23 cellular contexts compared by ENCODE assay signal in genomic region chr15:36332301-36332700, GRCh38.
A peak's percentile ranks its signal among the peaks of the same experiment; 100 is the strongest.
DNase-seq lines count a peak whose midpoint lies in the region; ATAC-seq, FAIRE-seq and TF ChIP-seq lines count a peak whose summit lies in the region.
"Had no signal": no experiment of that assay in that cellular context is flagged by ENCODE, and none has a peak within 500 bp of the region (broad histone marks: within the 10 kb centered on the region; RNA-seq: fewer than 3 reads in every experiment).

No MANE protein-coding gene starts in this region.

- POLR2A ChIA-PET in K562 (lab: Yijun Ruan, JAX), result no interaction called here

- no peaks in the 10 kb centered on the region for H3K9me3 Mint-ChIP-seq in Calu3 (ENCODE audit: low read depth, unreplicated experiment)
- H3K9me3 Mint-ChIP-seq: activated naive CD4-positive, alpha-beta T cell treated with anti-CD3 and anti-CD28 coated beads, Interleukin-2, amount 10 ng/mL, durations not matched to agents 7 days and 5 days had no signal

- H3K27ac Mint-ChIP-seq in Calu3 (ENCODE audit: unreplicated experiment), result no peak overlapping the region
- H3K27ac Mint-ChIP-seq: activated CD8-positive, alpha-beta T cell treated with anti-CD3 and anti-CD28 coated beads for 36 hours; activated naive CD4-positive, alpha-beta T cell treated with anti-CD3 and anti-CD28 coated beads, Interleukin-2, amount 10 ng/mL, durations not matched to agents 7 days and 5 days; activated T-cell treated with anti-CD3 and anti-CD28 coated beads, Interleukin-2, amount 50 U/mL, for 24 hours; CD8-positive, alpha-beta memory T cell; T-helper 17 cell had no signal

- H2AFZ ChIP-seq in K562 (ENCODE audit: low read depth, low read length) (no peak overlapping the region), hepatocyte (no peak overlapping the region), mammary epithelial cell (ENCODE audit: low read depth, low read length) (no peak overlapping the region)

- no peak for TF ChIP-seq POLR2A in K562 (conservative IDR thresholded peaks at IDR 0.05)
- TF ChIP-seq POLR2A in upper lobe of left lung (IDR thresholded peaks at IDR 0.05), result no peak

- H3K4me2 ChIP-seq in K562 (ENCODE audit: insufficient read depth, low read length) (no peak overlapping the region), hepatocyte (no peak overlapping the region), mammary epithelial cell (ENCODE audit: insufficient read depth, low read depth, low read length) (no peak overlapping the region)

- H3K79me2 ChIP-seq in K562 (ENCODE audit: control insufficient read depth, insufficient read depth, low read length), result no peaks in the 10 kb centered on the region
- H3K79me2 ChIP-seq in hepatocyte, result no peaks in the 10 kb centered on the region
- no peaks in the 10 kb centered on the region for H3K79me2 ChIP-seq in mammary epithelial cell (ENCODE audit: insufficient read depth, low read length)

- H4K20me1 ChIP-seq in K562 (replicated peaks; ENCODE audit: control insufficient read depth, insufficient read depth, low read length), result no peaks in the 10 kb centered on the region
- no peaks in the 10 kb centered on the region for H4K20me1 ChIP-seq in hepatocyte (ENCODE audit: insufficient read depth, poor library complexity, severe bottlenecking)
- H4K20me1 ChIP-seq in mammary epithelial cell (ENCODE audit: insufficient read depth, low read length), result no peaks in the 10 kb centered on the region

- ATAC-seq in K562 (no peak), upper lobe of left lung (ENCODE audit: low FRiP score in 2 of 2) (no peak)
- ATAC-seq: activated CD8-positive, alpha-beta T cell treated with anti-CD3 and anti-CD28 coated beads for 36 hours; body of pancreas; T-helper 17 cell had no signal

- H3K4me3 Mint-ChIP-seq in Calu3 (ENCODE audit: low read depth, unreplicated experiment), result no peak overlapping the region
- H3K4me3 Mint-ChIP-seq: activated CD8-positive, alpha-beta T cell treated with anti-CD3 and anti-CD28 coated beads for 36 hours; activated naive CD4-positive, alpha-beta T cell treated with anti-CD3 and anti-CD28 coated beads, Interleukin-2, amount 10 ng/mL, durations not matched to agents 7 days and 5 days; activated T-cell treated with anti-CD3 and anti-CD28 coated beads, Interleukin-2, amount 50 U/mL, for 24 hours; CD8-positive, alpha-beta memory T cell; T-helper 17 cell had no signal

- no peaks in the 10 kb centered on the region for H3K27me3 ChIP-seq in K562 (ENCODE audit: control insufficient read depth in 2 of 2, insufficient read depth in 2 of 2, low read length in 2 of 2)
- no peaks in the 10 kb centered on the region for H3K27me3 ChIP-seq in hepatocyte
- no peaks in the 10 kb centered on the region for H3K27me3 ChIP-seq in upper lobe of left lung
- H3K27me3 ChIP-seq in mammary epithelial cell (ENCODE audit: insufficient read depth, low read length), result no peaks in the 10 kb centered on the region
- H3K27me3 ChIP-seq: body of pancreas, right atrium auricular region had no signal

- no peaks in the 10 kb centered on the region for H3K9me2 ChIP-seq in hepatocyte (replicated peaks; ENCODE audit: insufficient read depth)

- no peak for TF ChIP-seq RAD21 in K562 (CRISPR knock-in tag; conservative IDR thresholded peaks at IDR 0.05 in 1 of 2, IDR thresholded peaks at IDR 0.05 in 1 of 2)

- no peaks in the 10 kb centered on the region for H3K9me3 ChIP-seq in K562 (replicated peaks; ENCODE audit: control insufficient read depth, insufficient read depth, low read depth, low read length)
- H3K9me3 ChIP-seq in hepatocyte (ENCODE audit: low read depth), result no peaks in the 10 kb centered on the region
- no peaks in the 10 kb centered on the region for H3K9me3 ChIP-seq in upper lobe of left lung
- no peaks in the 10 kb centered on the region for H3K9me3 ChIP-seq in mammary epithelial cell (replicated peaks; ENCODE audit: insufficient read depth, low read length)
- H3K9me3 ChIP-seq: body of pancreas, right atrium auricular region had no signal

- CTCF ChIA-PET in K562 (lab: Yijun Ruan, JAX; ENCODE audit: low intra/inter-chr PET ratio), result no interaction called here
- CTCF ChIA-PET in Calu3 (lab: Charles Lee), result no interaction called here
- CTCF ChIA-PET in mammary epithelial cell (lab: Charles Lee; ENCODE audit: low non-redundant PET), result no interaction called here

- no peak for FAIRE-seq in K562 (lab: Jason Lieb, UNC)
- FAIRE-seq: endothelial cell of umbilical vein, GM18507 had no signal

- BruUV-seq in K562 (replicated peaks; lab: Mats Ljungman, UMichigan), result no TSS peak
- BruUV-seq in Calu3 (replicated peaks; lab: Mats Ljungman, UMichigan), result no TSS peak
- no TSS peak for BruUV-seq in mammary epithelial cell (replicated peaks; lab: Mats Ljungman, UMichigan)

- H3K27me3 Mint-ChIP-seq in Calu3 (ENCODE audit: unreplicated experiment), result no peaks in the 10 kb centered on the region
- H3K27me3 Mint-ChIP-seq: activated CD8-positive, alpha-beta T cell treated with anti-CD3 and anti-CD28 coated beads for 36 hours; activated naive CD4-positive, alpha-beta T cell treated with anti-CD3 and anti-CD28 coated beads, Interleukin-2, amount 10 ng/mL, durations not matched to agents 7 days and 5 days; activated T-cell treated with anti-CD3 and anti-CD28 coated beads, Interleukin-2, amount 50 U/mL, for 24 hours; CD8-positive, alpha-beta memory T cell; T-helper 17 cell had no signal

- peak; percentile 40 for DNase-seq in AG08395 (ENCODE audit: low spot score)
- DNase-seq in H4 (ENCODE audit: low spot score), result peak; percentile 42
- no peak for DNase-seq in K562 (ENCODE audit: extremely low read depth in 1 of 4, low spot score in 3 of 4)
- no peak for DNase-seq in hepatocyte (ENCODE audit: low spot score)
- no peak for DNase-seq in upper lobe of left lung
- no peak for DNase-seq in Calu3
- DNase-seq in NCI-H1436 treated with DMSO at 0.1 percent for 48 hours (lab: John Stamatoyannopoulos, UW), result no peak
- DNase-seq in mammary epithelial cell, result no peak
- DNase-seq: activated CD8-positive, alpha-beta T cell treated with anti-CD3 and anti-CD28 coated beads for 36 hours; activated naive CD4-positive, alpha-beta T cell treated with anti-CD3 and anti-CD28 coated beads, Interleukin-2, amount 10 ng/mL, durations not matched to agents 7 days and 5 days; activated T-cell treated with anti-CD3 and anti-CD28 coated beads, Interleukin-2, amount 50 U/mL, for 24 hours; body of pancreas; CD8-positive, alpha-beta memory T cell; cortex of kidney; DMS79 treated with DMSO at 0.1 percent for 48 hours; glutamatergic neuron; NCI-H1417; occipital lobe; SIG-M5; T-helper 17 cell had no signal

- H3K4me1 ChIP-seq in K562 (replicated peaks in 1 of 2; ENCODE audit: control insufficient read depth in 2 of 2, insufficient read depth in 2 of 2, low read length in 2 of 2), result peaks cover 0 to 10% of the 10 kb centered on the region in 2 experiments; a peak in 2 of 5 replicates
- no peaks in the 10 kb centered on the region for H3K4me1 ChIP-seq in hepatocyte (ENCODE audit: insufficient read depth)
- peaks cover 0 to 2% (median 0%) of the 10 kb centered on the region in 4 donors for H3K4me1 ChIP-seq in upper lobe of left lung
- H3K4me1 ChIP-seq in mammary epithelial cell (ENCODE audit: insufficient read depth, low read length), result no peaks in the 10 kb centered on the region
- H3K4me1 ChIP-seq: body of pancreas, right atrium auricular region had no signal

- no peak overlapping the region for H3K9ac ChIP-seq in K562 (ENCODE audit: insufficient read depth in 1 of 2, low read depth in 2 of 2, low read length in 2 of 2)
- H3K9ac ChIP-seq in mammary epithelial cell (ENCODE audit: insufficient read depth, low read length), result no peak overlapping the region

- H3K4me3 ChIP-seq in K562 (no peak overlapping the region), hepatocyte (no peak overlapping the region), upper lobe of left lung (no peak overlapping the region), mammary epithelial cell (replicated peaks in 1 of 3; ENCODE audit: insufficient read depth in 1 of 3, low read depth in 2 of 3, low read length in 3 of 3) (no peak overlapping the region)
- H3K4me3 ChIP-seq: body of pancreas, right atrium auricular region had no signal

- no peaks in the 10 kb centered on the region for H3K36me3 Mint-ChIP-seq in Calu3 (ENCODE audit: insufficient read depth, unreplicated experiment)
- H3K36me3 Mint-ChIP-seq: activated naive CD4-positive, alpha-beta T cell treated with anti-CD3 and anti-CD28 coated beads, Interleukin-2, amount 10 ng/mL, durations not matched to agents 7 days and 5 days; CD8-positive, alpha-beta memory T cell had no signal

- TF ChIP-seq CTCF in K562 (IDR thresholded peaks at IDR 0.05 in 2 of 3, conservative IDR thresholded peaks at IDR 0.05 in 1 of 3; ENCODE audit: insufficient read depth in 2 of 3, low read depth in 1 of 3, low read length in 3 of 3) (no peak), hepatocyte (IDR thresholded peaks at IDR 0.05; ENCODE audit: poor library complexity) (no peak), upper lobe of left lung (IDR thresholded peaks at IDR 0.05) (no peak), Calu3 (IDR thresholded peaks at IDR 0.05; ENCODE audit: unreplicated experiment) (no peak), mammary epithelial cell (conservative IDR thresholded peaks at IDR 0.05 in 1 of 2, IDR thresholded peaks at IDR 0.05 in 1 of 2; ENCODE audit: extremely low read depth in 1 of 2, insufficient read depth in 1 of 2, low read depth in 1 of 2, low read length in 2 of 2) (no peak)

- H3K9me1 ChIP-seq in K562 (ENCODE audit: control insufficient read depth, insufficient read depth, low read length), result no peaks in the 10 kb centered on the region

- H3K36me3 ChIP-seq in K562 (ENCODE audit: control insufficient read depth, insufficient read depth, low read length) (no peaks in the 10 kb centered on the region), hepatocyte (replicated peaks; ENCODE audit: insufficient read depth, low read depth) (no peaks in the 10 kb centered on the region), upper lobe of left lung (no peaks in the 10 kb centered on the region), mammary epithelial cell (ENCODE audit: insufficient read depth, low read length) (no peaks in the 10 kb centered on the region)
- H3K36me3 ChIP-seq: right atrium auricular region had no signal

- in situ Hi-C loops in K562 (cut with MboI) (no loop called here), mammary epithelial cell (cut with MboI; ENCODE audit: low sequenced_read_pairs in 2 of 2) (no loop called here)

- TF ChIP-seq EP300 in K562 (IDR thresholded peaks at IDR 0.05; ENCODE audit: low read length) (no peak), upper lobe of left lung (IDR thresholded peaks at IDR 0.05) (no peak)

- H3K27ac ChIP-seq in K562 (ENCODE audit: extremely low read depth, low read depth, low read length), result no peak overlapping the region
- peak overlapping the region; percentile 2 for H3K27ac ChIP-seq in hepatocyte
- H3K27ac ChIP-seq in upper lobe of left lung, result no peak overlapping the region
- H3K27ac ChIP-seq in mammary epithelial cell (ENCODE audit: insufficient read depth, low read depth, low read length), result no peak overlapping the region
- H3K27ac ChIP-seq: body of pancreas, right atrium auricular region had no signal

- dilution Hi-C loops in mammary epithelial cell (cut with HindIII; ENCODE audit: low sequenced_read_pairs), result no loop called here

- intact Hi-C loops in K562 (cut with micrococcal nuclease) (no loop called here), Calu3 (cut with micrococcal nuclease; ENCODE audit: unreplicated experiment) (no loop called here), mammary epithelial cell (cut with micrococcal nuclease) (no loop called here)

- no peaks in the 10 kb centered on the region for H3K4me1 Mint-ChIP-seq in Calu3 (ENCODE audit: low read depth, unreplicated experiment)
- H3K4me1 Mint-ChIP-seq: activated naive CD4-positive, alpha-beta T cell treated with anti-CD3 and anti-CD28 coated beads, Interleukin-2, amount 10 ng/mL, durations not matched to agents 7 days and 5 days; CD8-positive, alpha-beta memory T cell; T-helper 17 cell had no signal

- 48% methylated on average over 2 of the region's 2 CpGs for WGBS in K562 (ENCODE audit: insufficient coverage, low coverage, missing lambda C conversion rate)
- 68% methylated on average over 2 of the region's 2 CpGs for WGBS in hepatocyte (ENCODE audit: low lambda C conversion rate, missing lambda C conversion rate)
- WGBS in upper lobe of left lung, 2 donors, result 56 to 91% methylated on average over 2 of the region's 2 CpGs
- WGBS in mammary epithelial cell (ENCODE audit: low coverage, missing lambda C conversion rate), result 100% methylated on average over 2 of the region's 2 CpGs

Comparison
In these comparisons a context has a peak if more than half of its experiments do, and no peak if none do; other contexts are left out.
1. DNase-seq: peak in AG08395 (single experiment) and H4 (single experiment); none in K562 (0 of 4), hepatocyte (single experiment), upper lobe of left lung (0 of 2), Calu3 (single experiment), NCI-H1436 treated with DMSO at 0.1 percent for 48 hours (single experiment) and mammary epithelial cell (single experiment).